2 cellular contexts compared by ENCODE assay signal in the genomic region with DNA sequence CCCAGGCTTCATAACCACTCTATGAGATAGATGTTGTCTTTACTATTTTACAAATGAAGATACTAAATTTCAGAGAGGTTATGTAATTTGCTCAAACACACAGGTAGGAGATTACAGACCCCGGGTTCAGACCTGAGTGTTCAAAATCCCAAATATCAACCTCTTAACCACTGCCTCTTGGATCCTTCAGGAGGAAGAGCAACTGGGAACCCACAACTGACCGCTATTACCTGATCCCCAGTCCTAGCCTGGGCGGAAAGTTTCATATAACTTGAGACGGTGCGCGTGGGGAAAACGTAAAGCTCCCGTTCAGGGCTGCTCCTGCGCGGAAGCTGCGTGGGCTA.
TF ChIP-seq lines count a peak whose summit lies in the region.

No MANE protein-coding gene starts in this region.

TF ChIP-seq in GM23338, 12 proteins besides CTCF, POLR2A, EP300 and RAD21 (continues in another document):
- TF ChIP-seq STAT1 (IDR thresholded peaks at IDR 0.05; ENCODE audit: unreplicated experiment) (no peak), NANOG (IDR thresholded peaks at IDR 0.05; ENCODE audit: borderline replicate concordance) (no peak), JUNB (IDR thresholded peaks at IDR 0.05; ENCODE audit: unreplicated experiment) (no peak), ZNF114 (CRISPR knock-in tag; IDR thresholded peaks at IDR 0.05) (no peak), CREB1 (CRISPR knock-in tag; IDR thresholded peaks at IDR 0.05; ENCODE audit: low read depth) (no peak), POLR2AphosphoS5 (IDR thresholded peaks at IDR 0.05; ENCODE audit: low read depth) (no peak), ZNF331 (CRISPR knock-in tag; IDR thresholded peaks at IDR 0.05; ENCODE audit: low read depth) (no peak), EZH2 (IDR thresholded peaks at IDR 0.05; ENCODE audit: low read depth, unreplicated experiment) (peak; percentile 94), EZH2phosphoT487 (IDR thresholded peaks at IDR 0.05; ENCODE audit: unreplicated experiment) (peak; percentile 89)
- TF ChIP-seq, protein P1, sequence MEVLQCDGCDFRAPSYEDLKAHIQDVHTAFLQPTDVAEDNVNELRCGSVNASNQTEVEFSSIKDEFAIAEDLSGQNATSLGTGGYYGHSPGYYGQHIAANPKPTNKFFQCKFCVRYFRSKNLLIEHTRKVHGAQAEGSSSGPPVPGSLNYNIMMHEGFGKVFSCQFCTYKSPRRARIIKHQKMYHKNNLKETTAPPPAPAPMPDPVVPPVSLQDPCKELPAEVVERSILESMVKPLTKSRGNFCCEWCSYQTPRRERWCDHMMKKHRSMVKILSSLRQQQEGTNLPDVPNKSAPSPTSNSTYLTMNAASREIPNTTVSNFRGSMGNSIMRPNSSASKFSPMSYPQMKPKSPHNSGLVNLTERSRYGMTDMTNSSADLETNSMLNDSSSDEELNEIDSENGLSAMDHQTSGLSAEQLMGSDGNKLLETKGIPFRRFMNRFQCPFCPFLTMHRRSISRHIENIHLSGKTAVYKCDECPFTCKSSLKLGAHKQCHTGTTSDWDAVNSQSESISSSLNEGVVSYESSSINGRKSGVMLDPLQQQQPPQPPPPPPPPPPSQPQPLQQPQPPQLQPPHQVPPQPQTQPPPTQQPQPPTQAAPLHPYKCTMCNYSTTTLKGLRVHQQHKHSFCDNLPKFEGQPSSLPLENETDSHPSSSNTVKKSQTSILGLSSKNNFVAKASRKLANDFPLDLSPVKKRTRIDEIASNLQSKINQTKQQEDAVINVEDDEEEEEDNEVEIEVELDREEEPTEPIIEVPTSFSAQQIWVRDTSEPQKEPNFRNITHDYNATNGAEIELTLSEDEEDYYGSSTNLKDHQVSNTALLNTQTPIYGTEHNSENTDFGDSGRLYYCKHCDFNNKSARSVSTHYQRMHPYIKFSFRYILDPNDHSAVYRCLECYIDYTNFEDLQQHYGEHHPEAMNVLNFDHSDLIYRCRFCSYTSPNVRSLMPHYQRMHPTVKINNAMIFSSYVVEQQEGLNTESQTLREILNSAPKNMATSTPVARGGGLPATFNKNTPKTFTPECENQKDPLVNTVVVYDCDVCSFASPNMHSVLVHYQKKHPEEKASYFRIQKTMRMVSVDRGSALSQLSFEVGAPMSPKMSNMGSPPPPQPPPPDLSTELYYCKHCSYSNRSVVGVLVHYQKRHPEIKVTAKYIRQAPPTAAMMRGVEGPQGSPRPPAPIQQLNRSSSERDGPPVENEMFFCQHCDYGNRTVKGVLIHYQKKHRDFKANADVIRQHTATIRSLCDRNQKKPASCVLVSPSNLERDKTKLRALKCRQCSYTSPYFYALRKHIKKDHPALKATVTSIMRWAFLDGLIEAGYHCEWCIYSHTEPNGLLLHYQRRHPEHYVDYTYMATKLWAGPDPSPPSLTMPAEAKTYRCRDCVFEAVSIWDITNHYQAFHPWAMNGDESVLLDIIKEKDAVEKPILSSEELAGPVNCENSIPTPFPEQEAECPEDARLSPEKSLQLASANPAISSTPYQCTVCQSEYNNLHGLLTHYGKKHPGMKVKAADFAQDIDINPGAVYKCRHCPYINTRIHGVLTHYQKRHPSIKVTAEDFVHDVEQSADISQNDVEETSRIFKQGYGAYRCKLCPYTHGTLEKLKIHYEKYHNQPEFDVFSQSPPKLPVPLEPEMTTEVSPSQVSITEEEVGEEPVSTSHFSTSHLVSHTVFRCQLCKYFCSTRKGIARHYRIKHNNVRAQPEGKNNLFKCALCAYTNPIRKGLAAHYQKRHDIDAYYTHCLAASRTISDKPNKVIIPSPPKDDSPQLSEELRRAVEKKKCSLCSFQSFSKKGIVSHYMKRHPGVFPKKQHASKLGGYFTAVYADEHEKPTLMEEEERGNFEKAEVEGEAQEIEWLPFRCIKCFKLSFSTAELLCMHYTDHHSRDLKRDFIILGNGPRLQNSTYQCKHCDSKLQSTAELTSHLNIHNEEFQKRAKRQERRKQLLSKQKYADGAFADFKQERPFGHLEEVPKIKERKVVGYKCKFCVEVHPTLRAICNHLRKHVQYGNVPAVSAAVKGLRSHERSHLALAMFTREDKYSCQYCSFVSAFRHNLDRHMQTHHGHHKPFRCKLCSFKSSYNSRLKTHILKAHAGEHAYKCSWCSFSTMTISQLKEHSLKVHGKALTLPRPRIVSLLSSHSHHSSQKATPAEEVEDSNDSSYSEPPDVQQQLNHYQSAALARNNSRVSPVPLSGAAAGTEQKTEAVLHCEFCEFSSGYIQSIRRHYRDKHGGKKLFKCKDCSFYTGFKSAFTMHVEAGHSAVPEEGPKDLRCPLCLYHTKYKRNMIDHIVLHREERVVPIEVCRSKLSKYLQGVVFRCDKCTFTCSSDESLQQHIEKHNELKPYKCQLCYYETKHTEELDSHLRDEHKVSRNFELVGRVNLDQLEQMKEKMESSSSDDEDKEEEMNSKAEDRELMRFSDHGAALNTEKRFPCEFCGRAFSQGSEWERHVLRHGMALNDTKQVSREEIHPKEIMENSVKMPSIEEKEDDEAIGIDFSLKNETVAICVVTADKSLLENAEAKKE (CRISPR knock-in tag; IDR thresholded peaks at IDR 0.05) = no peak
- TF ChIP-seq, protein P2, sequence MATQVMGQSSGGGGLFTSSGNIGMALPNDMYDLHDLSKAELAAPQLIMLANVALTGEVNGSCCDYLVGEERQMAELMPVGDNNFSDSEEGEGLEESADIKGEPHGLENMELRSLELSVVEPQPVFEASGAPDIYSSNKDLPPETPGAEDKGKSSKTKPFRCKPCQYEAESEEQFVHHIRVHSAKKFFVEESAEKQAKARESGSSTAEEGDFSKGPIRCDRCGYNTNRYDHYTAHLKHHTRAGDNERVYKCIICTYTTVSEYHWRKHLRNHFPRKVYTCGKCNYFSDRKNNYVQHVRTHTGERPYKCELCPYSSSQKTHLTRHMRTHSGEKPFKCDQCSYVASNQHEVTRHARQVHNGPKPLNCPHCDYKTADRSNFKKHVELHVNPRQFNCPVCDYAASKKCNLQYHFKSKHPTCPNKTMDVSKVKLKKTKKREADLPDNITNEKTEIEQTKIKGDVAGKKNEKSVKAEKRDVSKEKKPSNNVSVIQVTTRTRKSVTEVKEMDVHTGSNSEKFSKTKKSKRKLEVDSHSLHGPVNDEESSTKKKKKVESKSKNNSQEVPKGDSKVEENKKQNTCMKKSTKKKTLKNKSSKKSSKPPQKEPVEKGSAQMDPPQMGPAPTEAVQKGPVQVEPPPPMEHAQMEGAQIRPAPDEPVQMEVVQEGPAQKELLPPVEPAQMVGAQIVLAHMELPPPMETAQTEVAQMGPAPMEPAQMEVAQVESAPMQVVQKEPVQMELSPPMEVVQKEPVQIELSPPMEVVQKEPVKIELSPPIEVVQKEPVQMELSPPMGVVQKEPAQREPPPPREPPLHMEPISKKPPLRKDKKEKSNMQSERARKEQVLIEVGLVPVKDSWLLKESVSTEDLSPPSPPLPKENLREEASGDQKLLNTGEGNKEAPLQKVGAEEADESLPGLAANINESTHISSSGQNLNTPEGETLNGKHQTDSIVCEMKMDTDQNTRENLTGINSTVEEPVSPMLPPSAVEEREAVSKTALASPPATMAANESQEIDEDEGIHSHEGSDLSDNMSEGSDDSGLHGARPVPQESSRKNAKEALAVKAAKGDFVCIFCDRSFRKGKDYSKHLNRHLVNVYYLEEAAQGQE (IDR thresholded peaks at IDR 0.05; ENCODE audit: unreplicated experiment) = no peak

TF ChIP-seq in HepG2, 621 proteins besides CTCF, POLR2A, EP300 and RAD21:
- TF ChIP-seq ZNF326 (CRISPR knock-in tag; IDR thresholded peaks at IDR 0.05; ENCODE audit: borderline replicate concordance) (no peak), MATR3 (CRISPR knock-in tag; IDR thresholded peaks at IDR 0.05) (no peak), MBNL3 (CRISPR knock-in tag; conservative IDR thresholded peaks at IDR 0.05) (no peak), EHMT2 (IDR thresholded peaks at IDR 0.05; ENCODE audit: borderline replicate concordance, low read depth, low read length) (no peak), SATB2 (CRISPR knock-in tag; IDR thresholded peaks at IDR 0.05) (no peak), HDAC2 (CRISPR knock-in tag; IDR thresholded peaks at IDR 0.05) (no peak), NCOR1 (IDR thresholded peaks at IDR 0.05; ENCODE audit: borderline replicate concordance, low read length) (no peak), SAFB2 (CRISPR knock-in tag; IDR thresholded peaks at IDR 0.05; ENCODE audit: borderline replicate concordance, low read depth) (no peak), GABPA (IDR thresholded peaks at IDR 0.05; ENCODE audit: low read depth, low read length) (no peak), GABPA (CRISPR knock-in tag; IDR thresholded peaks at IDR 0.05; ENCODE audit: low read depth) (no peak), TAF15 (IDR thresholded peaks at IDR 0.05; ENCODE audit: low read depth, low read length, poor library complexity, severe bottlenecking) (no peak), ZSCAN22 (CRISPR knock-in tag; IDR thresholded peaks at IDR 0.05) (no peak), TOPORS (CRISPR knock-in tag; IDR thresholded peaks at IDR 0.05) (no peak)
- TF ChIP-seq, protein P3, sequence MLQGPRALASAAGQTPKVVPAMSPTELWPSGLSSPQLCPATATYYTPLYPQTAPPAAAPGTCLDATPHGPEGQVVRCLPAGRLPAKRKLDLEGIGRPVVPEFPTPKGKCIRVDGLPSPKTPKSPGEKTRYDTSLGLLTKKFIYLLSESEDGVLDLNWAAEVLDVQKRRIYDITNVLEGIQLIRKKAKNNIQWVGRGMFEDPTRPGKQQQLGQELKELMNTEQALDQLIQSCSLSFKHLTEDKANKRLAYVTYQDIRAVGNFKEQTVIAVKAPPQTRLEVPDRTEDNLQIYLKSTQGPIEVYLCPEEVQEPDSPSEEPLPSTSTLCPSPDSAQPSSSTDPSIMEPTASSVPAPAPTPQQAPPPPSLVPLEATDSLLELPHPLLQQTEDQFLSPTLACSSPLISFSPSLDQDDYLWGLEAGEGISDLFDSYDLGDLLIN (CRISPR knock-in tag; IDR thresholded peaks at IDR 0.05; ENCODE audit: borderline replicate concordance) = no peak
- TF ChIP-seq, protein P4, sequence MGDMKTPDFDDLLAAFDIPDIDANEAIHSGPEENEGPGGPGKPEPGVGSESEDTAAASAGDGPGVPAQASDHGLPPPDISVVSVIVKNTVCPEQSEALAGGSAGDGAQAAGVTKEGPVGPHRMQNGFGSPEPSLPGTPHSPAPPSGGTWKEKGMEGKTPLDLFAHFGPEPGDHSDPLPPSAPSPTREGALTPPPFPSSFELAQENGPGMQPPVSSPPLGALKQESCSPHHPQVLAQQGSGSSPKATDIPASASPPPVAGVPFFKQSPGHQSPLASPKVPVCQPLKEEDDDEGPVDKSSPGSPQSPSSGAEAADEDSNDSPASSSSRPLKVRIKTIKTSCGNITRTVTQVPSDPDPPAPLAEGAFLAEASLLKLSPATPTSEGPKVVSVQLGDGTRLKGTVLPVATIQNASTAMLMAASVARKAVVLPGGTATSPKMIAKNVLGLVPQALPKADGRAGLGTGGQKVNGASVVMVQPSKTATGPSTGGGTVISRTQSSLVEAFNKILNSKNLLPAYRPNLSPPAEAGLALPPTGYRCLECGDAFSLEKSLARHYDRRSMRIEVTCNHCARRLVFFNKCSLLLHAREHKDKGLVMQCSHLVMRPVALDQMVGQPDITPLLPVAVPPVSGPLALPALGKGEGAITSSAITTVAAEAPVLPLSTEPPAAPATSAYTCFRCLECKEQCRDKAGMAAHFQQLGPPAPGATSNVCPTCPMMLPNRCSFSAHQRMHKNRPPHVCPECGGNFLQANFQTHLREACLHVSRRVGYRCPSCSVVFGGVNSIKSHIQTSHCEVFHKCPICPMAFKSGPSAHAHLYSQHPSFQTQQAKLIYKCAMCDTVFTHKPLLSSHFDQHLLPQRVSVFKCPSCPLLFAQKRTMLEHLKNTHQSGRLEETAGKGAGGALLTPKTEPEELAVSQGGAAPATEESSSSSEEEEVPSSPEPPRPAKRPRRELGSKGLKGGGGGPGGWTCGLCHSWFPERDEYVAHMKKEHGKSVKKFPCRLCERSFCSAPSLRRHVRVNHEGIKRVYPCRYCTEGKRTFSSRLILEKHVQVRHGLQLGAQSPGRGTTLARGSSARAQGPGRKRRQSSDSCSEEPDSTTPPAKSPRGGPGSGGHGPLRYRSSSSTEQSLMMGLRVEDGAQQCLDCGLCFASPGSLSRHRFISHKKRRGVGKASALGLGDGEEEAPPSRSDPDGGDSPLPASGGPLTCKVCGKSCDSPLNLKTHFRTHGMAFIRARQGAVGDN (CRISPR knock-in tag; IDR thresholded peaks at IDR 0.05) = no peak
- TF ChIP-seq, protein P5, sequence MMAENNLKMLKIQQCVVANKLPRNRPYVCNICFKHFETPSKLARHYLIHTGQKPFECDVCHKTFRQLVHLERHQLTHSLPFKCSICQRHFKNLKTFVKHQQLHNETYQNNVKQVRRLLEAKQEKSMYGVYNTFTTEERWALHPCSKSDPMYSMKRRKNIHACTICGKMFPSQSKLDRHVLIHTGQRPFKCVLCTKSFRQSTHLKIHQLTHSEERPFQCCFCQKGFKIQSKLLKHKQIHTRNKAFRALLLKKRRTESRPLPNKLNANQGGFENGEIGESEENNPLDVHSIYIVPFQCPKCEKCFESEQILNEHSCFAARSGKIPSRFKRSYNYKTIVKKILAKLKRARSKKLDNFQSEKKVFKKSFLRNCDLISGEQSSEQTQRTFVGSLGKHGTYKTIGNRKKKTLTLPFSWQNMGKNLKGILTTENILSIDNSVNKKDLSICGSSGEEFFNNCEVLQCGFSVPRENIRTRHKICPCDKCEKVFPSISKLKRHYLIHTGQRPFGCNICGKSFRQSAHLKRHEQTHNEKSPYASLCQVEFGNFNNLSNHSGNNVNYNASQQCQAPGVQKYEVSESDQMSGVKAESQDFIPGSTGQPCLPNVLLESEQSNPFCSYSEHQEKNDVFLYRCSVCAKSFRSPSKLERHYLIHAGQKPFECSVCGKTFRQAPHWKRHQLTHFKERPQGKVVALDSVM (CRISPR knock-in tag; IDR thresholded peaks at IDR 0.05) = no peak
- TF ChIP-seq, protein P6, sequence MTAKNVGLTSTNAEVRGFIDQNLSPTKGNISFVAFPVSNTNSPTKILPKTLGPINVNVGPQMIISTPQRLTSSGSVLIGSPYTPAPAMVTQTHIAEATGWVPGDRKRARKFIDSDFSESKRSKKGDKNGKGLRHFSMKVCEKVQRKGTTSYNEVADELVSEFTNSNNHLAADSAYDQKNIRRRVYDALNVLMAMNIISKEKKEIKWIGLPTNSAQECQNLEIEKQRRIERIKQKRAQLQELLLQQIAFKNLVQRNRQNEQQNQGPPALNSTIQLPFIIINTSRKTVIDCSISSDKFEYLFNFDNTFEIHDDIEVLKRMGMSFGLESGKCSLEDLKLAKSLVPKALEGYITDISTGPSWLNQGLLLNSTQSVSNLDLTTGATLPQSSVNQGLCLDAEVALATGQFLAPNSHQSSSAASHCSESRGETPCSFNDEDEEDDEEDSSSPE (CRISPR knock-in tag; IDR thresholded peaks at IDR 0.05) = no peak
